Comparison of ENCODE assay signal across 4 cellular contexts in the genomic region with DNA sequence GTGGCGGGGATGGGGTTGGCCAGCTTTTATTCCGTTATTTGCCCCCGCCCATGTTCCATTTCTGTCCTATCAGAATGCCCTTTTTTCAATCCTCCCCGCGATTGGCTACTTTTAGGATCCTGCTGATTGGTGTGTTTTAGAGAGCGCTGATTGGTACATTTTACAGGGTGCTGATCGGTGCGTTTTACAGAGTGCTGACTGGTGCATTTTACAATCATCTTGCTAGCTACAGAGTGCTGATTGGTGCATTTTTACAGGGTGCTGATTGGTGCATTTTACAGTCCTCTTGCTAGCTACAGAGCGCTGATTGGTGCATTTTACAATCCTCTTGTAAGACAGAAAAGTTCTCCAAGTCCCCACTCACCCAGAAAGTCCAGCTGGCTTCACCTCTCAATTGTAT.
TF ChIP-seq lines count a peak whose summit lies in the region.

No MANE protein-coding gene starts in this region.

TF ChIP-seq in A549, 52 proteins besides CTCF, POLR2A, EP300 and RAD21:
- peak; percentile 96 for TF ChIP-seq MAFK (IDR thresholded peaks at IDR 0.05; ENCODE audit: partially characterized antibody)

TF ChIP-seq in IMR-90, 13 proteins besides CTCF, POLR2A, EP300 and RAD21:
- TF ChIP-seq MAFK (IDR thresholded peaks at IDR 0.05; ENCODE audit: low read depth, low read length) = peak; percentile 73

TF ChIP-seq in K562, 482 proteins besides CTCF, POLR2A, EP300 and RAD21:
- TF ChIP-seq ASH1L (IDR thresholded peaks at IDR 0.05; ENCODE audit: borderline replicate concordance, low read depth, partially characterized antibody) = peak; percentile 26
- peak; percentile 64 for TF ChIP-seq MAFK (IDR thresholded peaks at IDR 0.05; ENCODE audit: low read length)
- peak; percentile 90 for TF ChIP-seq ZNF316 (IDR thresholded peaks at IDR 0.05)
- TF ChIP-seq MAFG (tag; conservative IDR thresholded peaks at IDR 0.05) = peak; percentile 73
- 0 out of 2 replicates have a peak, but pooled peaks have one; percentile 10 for TF ChIP-seq MAFF (IDR thresholded peaks at IDR 0.05; ENCODE audit: low read length)
- TF ChIP-seq C11orf30 (IDR thresholded peaks at IDR 0.05; ENCODE audit: low read depth) = peak; percentile 78

TF ChIP-seq in HepG2, 621 proteins besides CTCF, POLR2A, EP300 and RAD21:
- TF ChIP-seq MAFF (IDR thresholded peaks at IDR 0.05; ENCODE audit: low read depth, low read length) (peak; percentile 86), MAFK (conservative IDR thresholded peaks at IDR 0.05 in 1 of 2, IDR thresholded peaks at IDR 0.05 in 1 of 2; ENCODE audit: low read length in 2 of 2) (peak; percentile 85 to 91)
